19 cellular contexts compared by ENCODE assay signal in the genomic region with DNA sequence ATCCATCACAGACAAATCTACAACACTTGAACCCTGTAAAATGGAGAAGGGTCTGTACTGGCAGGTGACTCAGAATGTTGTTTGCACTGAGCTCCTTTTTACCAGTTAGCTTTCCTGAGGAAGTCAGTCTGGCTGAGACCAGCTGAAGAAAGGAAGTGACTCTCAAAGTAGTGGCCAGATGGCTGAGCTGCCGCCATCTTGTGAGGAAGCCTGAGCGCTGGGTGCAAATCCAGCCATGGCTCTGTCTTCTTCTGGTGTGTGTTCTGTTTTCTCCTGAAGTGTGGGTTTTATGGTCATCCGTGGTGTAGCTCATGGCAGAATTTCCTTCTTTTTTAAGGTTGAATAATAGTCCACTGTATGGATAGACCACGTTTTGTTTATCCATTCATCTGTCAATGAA. TPM values are rescaled to one million over a fixed set of nuclear protein-coding genes. Genes with fewer than 3 reads are reported as not detected.
A peak's percentile ranks its signal among the peaks of the same experiment; 100 is the strongest.
DNase-seq lines count a peak whose midpoint lies in the region; ATAC-seq and TF ChIP-seq lines count a peak whose summit lies in the region.
"Had no signal": no experiment of that assay in that cellular context is flagged by ENCODE, and none has a peak within 500 bp of the region (broad histone marks: within the 10 kb centered on the region; RNA-seq: fewer than 3 reads in every experiment).

No MANE protein-coding gene starts in this region.

- H3K9me3 ChIP-seq in breast epithelium: no peaks in the 10 kb centered on the region
- H3K9me3 ChIP-seq in colonic mucosa: no peaks in the 10 kb centered on the region
- peaks cover 5% of the 10 kb centered on the region for H3K9me3 ChIP-seq in lower lobe of right lung
- no peaks in the 10 kb centered on the region for H3K9me3 ChIP-seq in GM23248 (ENCODE audit: low read depth)
- H3K9me3 ChIP-seq: Caco-2, SJCRH30 had no signal

- WGBS in GM23248 (ENCODE audit: low coverage in 1 of 2, low lambda C conversion rate in 2 of 2, missing lambda C conversion rate in 2 of 2), 2 experiments: 68 to 71% methylated on average over 4 of the region's 4 CpGs

- in situ Hi-C loops in GM23248 (cut with MboI): no loop called here

- H4K20me1 ChIP-seq in GM23248 (ENCODE audit: insufficient read depth): no peaks in the 10 kb centered on the region

- no peaks in the 10 kb centered on the region for H3K4me1 Mint-ChIP-seq in MCF 10A (ENCODE audit: insufficient read depth, unreplicated experiment)
- peaks cover 9% of the 10 kb centered on the region for H3K4me1 Mint-ChIP-seq in mesothelial cell of epicardium

- no peak for ATAC-seq in lower lobe of right lung

- no peak overlapping the region for H3K9ac ChIP-seq in colonic mucosa (ENCODE audit: low read depth in 2 of 2, low read length in 2 of 2)
- H3K9ac ChIP-seq in GM23248: no peak overlapping the region

- H3K9me2 ChIP-seq in GM23248 (ENCODE audit: insufficient read depth): no peaks in the 10 kb centered on the region

- H3K9me3 Mint-ChIP-seq in MCF 10A (ENCODE audit: unreplicated experiment) (no peaks in the 10 kb centered on the region), mesothelial cell of epicardium (peaks cover 8% of the 10 kb centered on the region)

- intact Hi-C loops in breast epithelium (cut with DNase I; ENCODE audit: low total_unique reads): no loop called here
- intact Hi-C loops in MCF 10A (cut with micrococcal nuclease): no loop called here
- intact Hi-C loops in colonic mucosa (cut with DNase I): no loop called here
- intact Hi-C loops in lower lobe of right lung (cut with DNase I): no loop called here

- H3F3A ChIP-seq in GM23248 (ENCODE audit: insufficient read depth): no peaks in the 10 kb centered on the region

- CTCF ChIA-PET in MCF 10A (lab: Yijun Ruan, JAX): interaction anchor here (1.6 kb wide), 1 partner anchor 201 kb away, joined by 3 read pairs; no protein-coding TSS in a partner anchor

- H3K4me3 Mint-ChIP-seq in MCF 10A (ENCODE audit: unreplicated experiment) (no peak overlapping the region), mesothelial cell of epicardium (no peak overlapping the region)
- H3K4me3 Mint-ChIP-seq: CD14-positive monocyte had no signal

- TF ChIP-seq CTCF in breast epithelium (IDR thresholded peaks at IDR 0.05) (no peak), MCF 10A (IDR thresholded peaks at IDR 0.05; ENCODE audit: unreplicated experiment) (no peak), colonic mucosa (IDR thresholded peaks at IDR 0.05) (no peak), lower lobe of right lung (IDR thresholded peaks at IDR 0.05) (no peak), mesothelial cell of epicardium (IDR thresholded peaks at IDR 0.05; ENCODE audit: unreplicated experiment) (no peak)

- no peak overlapping the region for H3K4me2 ChIP-seq in GM23248 (ENCODE audit: unreplicated experiment)

- peak overlapping the region; percentile 81 for H3K27ac ChIP-seq in breast epithelium
- peak overlapping the region; percentile 59 for H3K27ac ChIP-seq in colonic mucosa
- peak overlapping the region; percentile 39 for H3K27ac ChIP-seq in lower lobe of right lung
- no peak overlapping the region for H3K27ac ChIP-seq in GM23248
- H3K27ac ChIP-seq: A549, RWPE1, SJCRH30 had no signal

- no TSS peak for BruUV-seq in MCF 10A (replicated peaks; lab: Mats Ljungman, UMichigan)

- H3K27me3 Mint-ChIP-seq in MCF 10A (ENCODE audit: insufficient read depth, unreplicated experiment): peaks cover 11% of the 10 kb centered on the region
- no peaks in the 10 kb centered on the region for H3K27me3 Mint-ChIP-seq in mesothelial cell of epicardium (ENCODE audit: low read depth)

- H3K27ac Mint-ChIP-seq in MCF 10A (ENCODE audit: low read depth, unreplicated experiment) (no peak overlapping the region), mesothelial cell of epicardium (no peak overlapping the region)

- no peaks in the 10 kb centered on the region for H3K36me3 ChIP-seq in breast epithelium
- no peaks in the 10 kb centered on the region for H3K36me3 ChIP-seq in colonic mucosa
- H3K36me3 ChIP-seq in lower lobe of right lung: no peaks in the 10 kb centered on the region
- H3K36me3 ChIP-seq in GM23248 (ENCODE audit: low read depth): no peaks in the 10 kb centered on the region
- H3K36me3 ChIP-seq: SJCRH30 had no signal

- no peaks in the 10 kb centered on the region for H3K27me3 ChIP-seq in breast epithelium
- H3K27me3 ChIP-seq in colonic mucosa: no peaks in the 10 kb centered on the region
- H3K27me3 ChIP-seq in lower lobe of right lung (ENCODE audit: low read depth): no peaks in the 10 kb centered on the region
- H3K27me3 ChIP-seq in GM23248 (replicated peaks; ENCODE audit: insufficient read depth): peaks cover 5% of the 10 kb centered on the region; the same call in 1 of the 2 replicates
- H3K27me3 ChIP-seq: SJCRH30 had no signal

- no peak for TF ChIP-seq POLR2A in breast epithelium (IDR thresholded peaks at IDR 0.05)

- POLR2A ChIA-PET in MCF 10A (lab: Yijun Ruan, JAX): no interaction called here

- no peaks in the 10 kb centered on the region for H3K79me2 ChIP-seq in GM23248 (ENCODE audit: insufficient read depth)

- H3K36me3 Mint-ChIP-seq in MCF 10A (ENCODE audit: insufficient read depth, unreplicated experiment) (no peaks in the 10 kb centered on the region), mesothelial cell of epicardium (peaks cover 2% of the 10 kb centered on the region)

- no peak overlapping the region for H2AFZ ChIP-seq in GM23248

- H3K4me1 ChIP-seq in breast epithelium (peaks cover 0 to 8% of the 10 kb centered on the region in 2 donors), colonic mucosa (no peaks in the 10 kb centered on the region), lower lobe of right lung (no peaks in the 10 kb centered on the region), GM23248 (ENCODE audit: insufficient read depth) (no peaks in the 10 kb centered on the region)
- H3K4me1 ChIP-seq: SJCRH30 had no signal

- H3K4me3 ChIP-seq in breast epithelium: no peak overlapping the region
- H3K4me3 ChIP-seq in colonic mucosa: no peak overlapping the region
- H3K4me3 ChIP-seq in lower lobe of right lung: no peak overlapping the region
- no peak overlapping the region for H3K4me3 ChIP-seq in GM23248
- H3K4me3 ChIP-seq: A549, SJCRH30 had no signal

- DNase-seq in breast epithelium (ENCODE audit: low spot score in 2 of 2) (no peak), MCF 10A (ENCODE audit: unreplicated experiment) (no peak), colonic mucosa (no peak), lower lobe of right lung (no peak), NAMALWA (ENCODE audit: low spot score) (no peak), anterior cingulate cortex (lab: John Stamatoyannopoulos, UW) (no peak), GM23248 (no peak), mesothelial cell of epicardium (ENCODE audit: low spot score in 2 of 2, unreplicated experiment in 2 of 2) (no peak)
- DNase-seq: DMS79, HCEC 1CT, NCI-H1105, NCI-H1694 treated with DMSO at 0.1 percent for 48 hours, NCI-H446 treated with DMSO at 0.1 percent for 48 hours, NCI-H748 treated with DMSO at 0.1 percent for 48 hours, SJCRH30 had no signal

RNA-seq across cellular contexts. Expression of gene ECHDC3, which starts 25.5 kb away (rescaled TPM):
- total RNA-seq in breast epithelium (100 to 1,000 TPM in 2 of 3 donors, 10 to 100 TPM in 1; 62.6 to 256 (median 132) TPM), MCF 10A (2022) (21.7 and 25.5 TPM in 2 replicates), colonic mucosa (10 to 100 TPM; 14.0 to 17.6 TPM), lower lobe of right lung (29.5 TPM), mesothelial cell of epicardium (5.1 to 8.6 TPM (median 5.7 TPM) in 3 replicates)
- 0.63 and 0.97 TPM in 2 replicates for total RNA-seq in GM23248 (2014; rRNA removed; shearing (Covaris generic))
- 1.8 and 2.3 TPM in 2 replicates for polyA plus RNA-seq in GM23248 (2016; fragmentation: Nextera tagmentation; extraction: Ambion mirVana)
- total RNA-seq: SJCRH30 had no signal
